In the genomic region with DNA sequence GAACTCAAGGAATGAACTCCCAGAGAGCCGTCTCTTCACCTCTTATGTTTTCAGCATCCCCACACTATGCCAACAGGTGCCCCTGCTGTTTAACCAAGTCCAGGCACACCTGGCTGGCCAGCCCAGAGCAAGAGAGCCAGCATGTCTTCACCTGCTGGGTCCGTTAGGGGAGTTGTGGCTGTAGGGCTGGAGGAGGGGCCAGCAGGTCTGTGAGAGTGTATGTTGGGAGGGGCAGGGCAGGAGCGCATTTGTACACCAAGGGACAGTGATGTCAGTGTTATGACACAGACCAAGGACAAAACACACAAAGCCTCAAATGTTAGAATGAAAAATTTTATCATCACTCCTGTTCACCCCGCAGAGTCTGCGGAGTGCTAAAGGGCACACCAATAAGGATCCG, we compare ENCODE assay signal across 12 cellular contexts. TPM values are rescaled to one million over a fixed set of nuclear protein-coding genes. Genes with fewer than 3 reads are reported as not detected.
A peak's percentile ranks its signal among the peaks of the same experiment; 100 is the strongest.
DNase-seq lines count a peak whose midpoint lies in the region; FAIRE-seq lines count a peak whose summit lies in the region.
"Had no signal": no experiment of that assay in that cellular context is flagged by ENCODE, and none has a peak within 500 bp of the region (broad histone marks: within the 10 kb centered on the region; RNA-seq: fewer than 3 reads in every experiment).

No MANE protein-coding gene starts in this region.

- no peaks in the 10 kb centered on the region for H3K27me3 Mint-ChIP-seq in activated naive CD4-positive, alpha-beta T cell treated with anti-CD3 and anti-CD28 coated beads, Interleukin-2, amount 50 U/mL, for 24 hours
- H3K27me3 Mint-ChIP-seq in activated CD4-positive, alpha-beta memory T cell treated with anti-CD3 and anti-CD28 coated beads, Interleukin-2, amount 10 ng/mL, durations not matched to agents 7 days and 5 days, result no peaks in the 10 kb centered on the region
- H3K27me3 Mint-ChIP-seq in immature natural killer cell (ENCODE audit: low read depth in 3 of 3), result peaks cover 1 to 6% (median 2%) of the 10 kb centered on the region in 3 donors

- CTCF ChIA-PET in activated CD4-positive, alpha-beta memory T cell treated with anti-CD3 and anti-CD28 coated beads, Interleukin-2, amount 10 ng/mL, durations not matched to agents 7 days and 5 days (lab: Charles Lee), result no interaction called here

- no peak for DNase-seq in activated naive CD4-positive, alpha-beta T cell treated with anti-CD3 and anti-CD28 coated beads, Interleukin-2, amount 50 U/mL, for 16 hours
- no peak for DNase-seq in activated CD4-positive, alpha-beta memory T cell treated with anti-CD3 and anti-CD28 coated beads, Interleukin-2, amount 10 ng/mL, durations not matched to agents 7 days and 5 days
- DNase-seq in immature natural killer cell (no peak), substantia nigra (lab: John Stamatoyannopoulos, UW) (no peak), OCI-M1 (lab: John Stamatoyannopoulos, UW) (no peak), RCC 7860 (ENCODE audit: low spot score) (no peak), islet precursor cell (no peak)
- DNase-seq: DMS153, NCI-H2171 had no signal

- H3K36me3 Mint-ChIP-seq in activated naive CD4-positive, alpha-beta T cell treated with anti-CD3 and anti-CD28 coated beads, Interleukin-2, amount 50 U/mL, for 24 hours, result peaks cover 9% of the 10 kb centered on the region
- H3K36me3 Mint-ChIP-seq in activated CD4-positive, alpha-beta memory T cell treated with anti-CD3 and anti-CD28 coated beads, Interleukin-2, amount 10 ng/mL, durations not matched to agents 7 days and 5 days (ENCODE audit: low read depth), result peaks cover 64% of the 10 kb centered on the region
- peaks cover 3 to 16% (median 4%) of the 10 kb centered on the region in 3 donors for H3K36me3 Mint-ChIP-seq in immature natural killer cell

- H3K9me3 Mint-ChIP-seq in activated naive CD4-positive, alpha-beta T cell treated with anti-CD3 and anti-CD28 coated beads, Interleukin-2, amount 50 U/mL, for 24 hours, result no peaks in the 10 kb centered on the region
- no peaks in the 10 kb centered on the region for H3K9me3 Mint-ChIP-seq in activated CD4-positive, alpha-beta memory T cell treated with anti-CD3 and anti-CD28 coated beads, Interleukin-2, amount 10 ng/mL, durations not matched to agents 7 days and 5 days
- no peaks in the 10 kb centered on the region for H3K9me3 Mint-ChIP-seq in immature natural killer cell

- peak overlapping the region; percentile 81 for H3K27ac Mint-ChIP-seq in activated naive CD4-positive, alpha-beta T cell treated with anti-CD3 and anti-CD28 coated beads, Interleukin-2, amount 50 U/mL, for 24 hours
- H3K27ac Mint-ChIP-seq in activated CD4-positive, alpha-beta memory T cell treated with anti-CD3 and anti-CD28 coated beads, Interleukin-2, amount 10 ng/mL, durations not matched to agents 7 days and 5 days, result peak overlapping the region; percentile 5
- H3K27ac Mint-ChIP-seq in immature natural killer cell, result peak overlapping the region in 5 of 6 donors; percentile 37 to 82 (median 70)

- peaks cover 86% of the 10 kb centered on the region for H3K4me1 Mint-ChIP-seq in activated naive CD4-positive, alpha-beta T cell treated with anti-CD3 and anti-CD28 coated beads, Interleukin-2, amount 50 U/mL, for 24 hours
- peaks cover 56% of the 10 kb centered on the region for H3K4me1 Mint-ChIP-seq in activated CD4-positive, alpha-beta memory T cell treated with anti-CD3 and anti-CD28 coated beads, Interleukin-2, amount 10 ng/mL, durations not matched to agents 7 days and 5 days
- H3K4me1 Mint-ChIP-seq in immature natural killer cell, result peaks cover 62 to 88% of the 10 kb centered on the region in 2 donors

- H3K4me3 Mint-ChIP-seq in activated naive CD4-positive, alpha-beta T cell treated with anti-CD3 and anti-CD28 coated beads, Interleukin-2, amount 50 U/mL, for 24 hours, result peak overlapping the region; percentile 24
- no peak overlapping the region for H3K4me3 Mint-ChIP-seq in activated CD4-positive, alpha-beta memory T cell treated with anti-CD3 and anti-CD28 coated beads, Interleukin-2, amount 10 ng/mL, durations not matched to agents 7 days and 5 days
- no peak overlapping the region for H3K4me3 Mint-ChIP-seq in immature natural killer cell

- POLR2A ChIA-PET in activated CD4-positive, alpha-beta memory T cell treated with anti-CD3 and anti-CD28 coated beads, Interleukin-2, amount 10 ng/mL, durations not matched to agents 7 days and 5 days (lab: Charles Lee), result interaction anchor here (1.6 kb wide), 1 partner anchor 48 kb away, joined by 5 read pairs; a partner anchor contains a TSS

- H3K27ac ChIP-seq in substantia nigra (ENCODE audit: low read depth, low read length, poor library complexity, severe bottlenecking), result peak overlapping the region; percentile 0
- H3K27ac ChIP-seq: epithelial cell of prostate, vagina had no signal

- no peak for FAIRE-seq in RCC 7860 (lab: Jason Lieb, UNC)

RNA-seq across cellular contexts. Expression of a gene that starts 5.8 kb away (rescaled TPM):
- total RNA-seq in activated CD4-positive, alpha-beta memory T cell treated with anti-CD3 and anti-CD28 coated beads, Interleukin-2, amount 10 ng/mL, durations not matched to agents 7 days and 5 days, result 10 to 100 TPM; 18.6 to 19.5 TPM
- polyA plus RNA-seq in immature natural killer cell, result 1 to 10 TPM; 4.5 to 9.1 (median 5.3) TPM

RNA-seq across cellular contexts. Expression of a gene that starts 48.1 kb away (rescaled TPM):
- total RNA-seq in activated CD4-positive, alpha-beta memory T cell treated with anti-CD3 and anti-CD28 coated beads, Interleukin-2, amount 10 ng/mL, durations not matched to agents 7 days and 5 days, result 10 to 100 TPM; 56.4 to 57.8 TPM
- polyA plus RNA-seq in immature natural killer cell, result 100 to 1,000 TPM in 1 of 3 donors, 10 to 100 TPM in 2; 88.2 to 136 (median 98.1) TPM

RNA-seq across cellular contexts. Expression of a gene that starts 59.0 kb away (rescaled TPM):
- 10 to 100 TPM; 73.4 to 86.4 TPM for total RNA-seq in activated CD4-positive, alpha-beta memory T cell treated with anti-CD3 and anti-CD28 coated beads, Interleukin-2, amount 10 ng/mL, durations not matched to agents 7 days and 5 days
- polyA plus RNA-seq in immature natural killer cell, result 100 to 1,000 TPM in 2 of 3 donors, 10 to 100 TPM in 1; 82.0 to 129 (median 105) TPM

Comparison
In these comparisons a context has a peak if more than half of its experiments do, and no peak if none do; other contexts are left out.
1. H3K27ac Mint-ChIP-seq: peak in every context shown above with its lines; median percentile 81 in activated naive CD4-positive, alpha-beta T cell treated with anti-CD3 and anti-CD28 coated beads, Interleukin-2, amount 50 U/mL, for 24 hours; 70 in immature natural killer cell; 5 in activated CD4-positive, alpha-beta memory T cell treated with anti-CD3 and anti-CD28 coated beads, Interleukin-2, amount 10 ng/mL, durations not matched to agents 7 days and 5 days.